11 cellular contexts compared by ENCODE assay signal in genomic region chr6:14277405-14277930, GRCh38.
A peak's percentile ranks its signal among the peaks of the same experiment; 100 is the strongest.
DNase-seq lines count a peak whose midpoint lies in the region; ATAC-seq, FAIRE-seq and TF ChIP-seq lines count a peak whose summit lies in the region.
"Had no signal": no experiment of that assay in that cellular context is flagged by ENCODE, and none has a peak within 500 bp of the region (broad histone marks: within the 10 kb centered on the region; RNA-seq: fewer than 3 reads in every experiment).

No MANE protein-coding gene starts in this region.

- no peaks in the 10 kb centered on the region for H4K20me1 ChIP-seq in BLaER1 treated with 17β-estradiol and CSF1 and Interleukin-3, amounts not matched to agents 10 nM and 100 nM
- no peaks in the 10 kb centered on the region for H4K20me1 ChIP-seq in GM12878 (ENCODE audit: control insufficient read depth, insufficient read depth)

- no peak for TF ChIP-seq EP300 in GM12878 (IDR thresholded peaks at IDR 0.05; ENCODE audit: borderline replicate concordance in 1 of 2, control insufficient read depth in 1 of 2, low read depth in 2 of 2, low read length in 2 of 2)

- POLR2A ChIA-PET in GM12878 (lab: Charles Lee) = interaction anchor here (0.6 to 1.2 kb wide), 2 partner anchors 22 to 985 kb away, joined by 3 to 8 read pairs; no protein-coding TSS in a partner anchor

- CTCF ChIA-PET in GM12878 (lab: Yijun Ruan, JAX) = interaction anchor here (0.6 kb wide), 1 partner anchor 67 kb away, joined by 3 read pairs; no protein-coding TSS in a partner anchor

- peak overlapping the region in 6 of 10 experiments; percentile 25 to 37 (median 35); a peak in 8 of 20 replicates for H3K4me3 ChIP-seq in BLaER1 treated with 17β-estradiol and CSF1 and Interleukin-3, amounts not matched to agents 10 nM and 100 nM
- H3K4me3 ChIP-seq in GM12878 = 0 out of 2 replicates have a peak overlapping the region, but pooled peaks have one; percentile 0
- H3K4me3 ChIP-seq: testis had no signal

- peak; percentile 23 for ATAC-seq in GM19397 (IDR thresholded peaks at IDR 0.05; ENCODE audit: unreplicated experiment)
- peak; percentile 30 for ATAC-seq in HG03135 (IDR thresholded peaks at IDR 0.05; ENCODE audit: unreplicated experiment)
- ATAC-seq in GM12878 = peak; percentile 66

- peak overlapping the region; percentile 49 for H2AFZ ChIP-seq in GM12878 (ENCODE audit: control insufficient read depth, low read depth, low read length)

- RAD21 ChIA-PET in GM12878 (lab: Charles Lee; ENCODE audit: unreplicated experiment) = interaction anchor here (1.2 to 1.5 kb wide), 3 partner anchors 12 to 66 kb away, joined by 3 to 5 read pairs (median 4); no protein-coding TSS in a partner anchor

- TF ChIP-seq CTCF in GM12878 (IDR thresholded peaks at IDR 0.05 in 2 of 3, conservative IDR thresholded peaks at IDR 0.05 in 1 of 3; ENCODE audit: control insufficient read depth in 2 of 3, extremely low read depth in 1 of 3, insufficient read depth in 1 of 3, low read depth in 3 of 3, low read length in 3 of 3) = no peak

- no peaks in the 10 kb centered on the region for H3K79me2 ChIP-seq in GM12878 (ENCODE audit: control insufficient read depth, insufficient read depth, low read length)

- no TSS peak for BruUV-seq in GM12878 (replicated peaks; lab: Mats Ljungman, UMichigan)

- no peaks in the 10 kb centered on the region for H3K27me3 ChIP-seq in BLaER1 treated with 17β-estradiol and CSF1 and Interleukin-3, amounts not matched to agents 10 nM and 100 nM
- no peaks in the 10 kb centered on the region for H3K27me3 ChIP-seq in GM12878 (replicated peaks in 1 of 2; ENCODE audit: control insufficient read depth in 2 of 2, insufficient read depth in 2 of 2, low read length in 1 of 2)
- H3K27me3 ChIP-seq: testis had no signal

- H3K4me1 ChIP-seq in BLaER1 treated with 17β-estradiol and CSF1 and Interleukin-3, amounts not matched to agents 10 nM and 100 nM = peaks cover 44 to 65% (median 54%) of the 10 kb centered on the region in 10 experiments
- peaks cover 19% of the 10 kb centered on the region for H3K4me1 ChIP-seq in GM12878 (ENCODE audit: control insufficient read depth, insufficient read depth, low read length)

- H3K27ac ChIP-seq in BLaER1 treated with 17β-estradiol and CSF1 and Interleukin-3, amounts not matched to agents 10 nM and 100 nM = peak overlapping the region; percentile 49 to 92 (median 72); a peak in 21 of 22 replicates
- H3K27ac ChIP-seq in GM12878 (ENCODE audit: control insufficient read depth, insufficient read depth) = peak overlapping the region; percentile 47
- H3K27ac ChIP-seq: RWPE1, testis had no signal

- peak overlapping the region; percentile 77 to 96 (median 87) for H3K4me2 ChIP-seq in BLaER1 treated with 17β-estradiol and CSF1 and Interleukin-3, amounts not matched to agents 10 nM and 100 nM
- H3K4me2 ChIP-seq in GM12878 (ENCODE audit: control insufficient read depth, insufficient read depth) = peak overlapping the region; percentile 64

- peaks cover 23 to 41% (median 34%) of the 10 kb centered on the region in 11 experiments for H3K9me3 ChIP-seq in BLaER1 treated with 17β-estradiol and CSF1 and Interleukin-3, amounts not matched to agents 10 nM and 100 nM (replicated peaks in 1 of 11)
- peaks cover 2% of the 10 kb centered on the region; the same call in 2 of the 3 replicates for H3K9me3 ChIP-seq in GM12878 (replicated peaks; ENCODE audit: control insufficient read depth, insufficient read depth, low read length)
- H3K9me3 ChIP-seq: testis had no signal

- no peak for TF ChIP-seq POLR2A in GM12878 (IDR thresholded peaks at IDR 0.05; ENCODE audit: low read depth, low read length)

- SMC1A ChIA-PET in GM12878 (lab: Charles Lee; ENCODE audit: uncharacterized antibody, unreplicated experiment) = interaction anchor here (0.8 to 1.0 kb wide), 2 partner anchors 13 to 190 kb away, joined by 3 read pairs; no protein-coding TSS in a partner anchor

- no peak for FAIRE-seq in GM12878 (lab: Jason Lieb, UNC)
- FAIRE-seq: small intestine had no signal

- intact Hi-C loops in GM12878 (cut with micrococcal nuclease; ENCODE audit: unreplicated experiment) = no loop called here

- DNase-seq in GM12878 (ENCODE audit: low read depth, low spot score) (no peak), NCI-H748 (lab: John Stamatoyannopoulos, UW; ENCODE audit: unreplicated experiment) (no peak), iPS-NIHi7 (ENCODE audit: extremely low spot score) (no peak), HCEC 1CT (no peak)
- no peak for DNase-seq in stimulated activated CD4-positive, alpha-beta T cell treated with anti-CD3 and anti-CD28 coated beads, Interleukin-12 subunit alpha, Interleukin-12 subunit beta, amount 100 ng/mL, for 4 hours
- DNase-seq: testis had no signal

- in situ Hi-C loops in GM12878 (cut with MboI) = no loop called here

- peaks cover 0 to 4% (median 0%) of the 10 kb centered on the region in 11 experiments; a peak in 1 of 22 replicates for H3K36me3 ChIP-seq in BLaER1 treated with 17β-estradiol and CSF1 and Interleukin-3, amounts not matched to agents 10 nM and 100 nM
- no peaks in the 10 kb centered on the region for H3K36me3 ChIP-seq in GM12878 (ENCODE audit: control insufficient read depth in 2 of 2, insufficient read depth in 2 of 2, low read length in 1 of 2)

- 100% methylated on average over 2 of the region's 2 CpGs for WGBS in GM12878 (ENCODE audit: insufficient coverage, insufficient replicate concordance, low lambda C conversion rate, missing lambda C conversion rate)

- peak overlapping the region; percentile 39 to 81 (median 61); a peak in 15 of 22 replicates for H3K9ac ChIP-seq in BLaER1 treated with 17β-estradiol and CSF1 and Interleukin-3, amounts not matched to agents 10 nM and 100 nM
- peak overlapping the region; percentile 37; the same call in 1 of the 2 replicates for H3K9ac ChIP-seq in GM12878 (ENCODE audit: control insufficient read depth, insufficient read depth, low read length)

- TF ChIP-seq RAD21 in GM12878 (IDR thresholded peaks at IDR 0.05; ENCODE audit: insufficient read depth, low read depth, low read length) = no peak

TF ChIP-seq in GM12878, 131 proteins besides CTCF, POLR2A, EP300 and RAD21 (continues in another document):
- TF ChIP-seq REST (IDR thresholded peaks at IDR 0.05; ENCODE audit: low read depth, low read length) (no peak), PBX3 (IDR thresholded peaks at IDR 0.05; ENCODE audit: insufficient replicate concordance, low read depth, low read length) (no peak), MLLT1 (IDR thresholded peaks at IDR 0.05) (0 out of 2 replicates have a peak, but pooled peaks have one; percentile 54), ZNF24 (IDR thresholded peaks at IDR 0.05) (no peak), PAX5 (IDR thresholded peaks at IDR 0.05; ENCODE audit: borderline replicate concordance, low read depth, low read length) (no peak), YBX1 (IDR thresholded peaks at IDR 0.05) (no peak), HDGF (IDR thresholded peaks at IDR 0.05) (peak; percentile 82; the same call in 1 of the 2 replicates), CHD4 (IDR thresholded peaks at IDR 0.05) (no peak), SIX5 (IDR thresholded peaks at IDR 0.05; ENCODE audit: low read depth, low read length, severe bottlenecking) (no peak), MYC (IDR thresholded peaks at IDR 0.05; ENCODE audit: insufficient read depth, insufficient read length, insufficient replicate concordance, low read length, severe bottlenecking) (no peak)
